ENCODE assay signal across 8 cellular contexts in the genomic region with DNA sequence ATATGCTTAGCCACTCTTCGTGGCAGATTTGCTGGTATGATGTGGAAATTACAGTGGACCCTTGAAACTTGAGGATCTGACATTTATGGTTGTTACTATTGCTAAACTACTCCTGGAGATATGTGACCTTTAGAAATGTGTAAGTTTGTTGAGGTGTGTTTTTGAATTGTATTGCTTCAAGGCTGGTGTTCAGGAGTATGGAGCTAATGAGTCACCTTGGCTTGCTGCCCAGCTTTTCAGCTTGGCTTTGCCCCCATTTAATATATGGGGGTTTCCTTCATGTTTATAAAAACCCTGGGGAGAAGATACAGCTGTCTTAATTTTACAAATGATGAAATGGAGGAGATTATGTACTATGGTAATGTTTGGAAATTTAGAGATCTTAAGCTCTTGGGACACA. TPM values are rescaled to one million over a fixed set of nuclear protein-coding genes. Genes with fewer than 3 reads are reported as not detected.
DNase-seq lines count a peak whose midpoint lies in the region; ATAC-seq lines count a peak whose summit lies in the region.

No MANE protein-coding gene starts in this region.

- no peak overlapping the region for H3K4me3 Mint-ChIP-seq in activated CD4-positive, alpha-beta memory T cell treated with anti-CD3 and anti-CD28 coated beads for 36 hours
- H3K4me3 Mint-ChIP-seq in activated CD4-positive, alpha-beta memory T cell treated with anti-CD3 and anti-CD28 coated beads, Interleukin-2, amount 10 ng/mL, durations not matched to agents 7 days and 5 days, result no peak overlapping the region

- POLR2A ChIA-PET in activated CD4-positive, alpha-beta memory T cell treated with anti-CD3 and anti-CD28 coated beads for 36 hours (lab: Charles Lee), result interaction anchor here (1.0 to 4.1 kb wide), 2 partner anchors 11 to 565 kb away, joined by 3 to 24 read pairs; a partner anchor contains a TSS
- POLR2A ChIA-PET in activated CD4-positive, alpha-beta memory T cell treated with anti-CD3 and anti-CD28 coated beads, Interleukin-2, amount 10 ng/mL, durations not matched to agents 7 days and 5 days (lab: Charles Lee), result interaction anchor here (3.7 kb wide), 1 partner anchor 11 kb away, joined by 30 read pairs; a partner anchor contains a TSS

- no peak for ATAC-seq in GM19035 (IDR thresholded peaks at IDR 0.05; ENCODE audit: unreplicated experiment)

- H3K4me1 Mint-ChIP-seq in activated CD4-positive, alpha-beta memory T cell treated with anti-CD3 and anti-CD28 coated beads for 36 hours (ENCODE audit: low read depth), result peaks cover 46% of the 10 kb centered on the region
- peaks cover 5% of the 10 kb centered on the region for H3K4me1 Mint-ChIP-seq in activated CD4-positive, alpha-beta memory T cell treated with anti-CD3 and anti-CD28 coated beads, Interleukin-2, amount 10 ng/mL, durations not matched to agents 7 days and 5 days

- DNase-seq in activated CD4-positive, alpha-beta memory T cell treated with anti-CD3 and anti-CD28 coated beads for 36 hours, result peak; percentile 82
- no peak for DNase-seq in activated CD4-positive, alpha-beta memory T cell treated with anti-CD3 and anti-CD28 coated beads, Interleukin-2, amount 10 ng/mL, durations not matched to agents 7 days and 5 days
- DNase-seq in activated CD8-positive, alpha-beta memory T cell treated with anti-CD3 and anti-CD28 coated beads, Interleukin-2, amount 50 U/mL, for 4 hours, result peak; percentile 88
- DNase-seq in glomerular endothelial cell (ENCODE audit: extremely low read depth, low read depth, low spot score), result peak; percentile 62
- DNase-seq in stimulated activated CD4-positive, alpha-beta T cell treated with anti-CD3 and anti-CD28 coated beads, TNF-alpha, amount 100 ng/mL, for 24 hours (ENCODE audit: low read depth in 3 of 3), result peak; percentile 41 to 64 (median 49)
- no peak for DNase-seq in AG08395 (ENCODE audit: low spot score)
- no peak for DNase-seq in midbrain (lab: John Stamatoyannopoulos, UW)

- no peaks in the 10 kb centered on the region for H3K9me3 Mint-ChIP-seq in activated CD4-positive, alpha-beta memory T cell treated with anti-CD3 and anti-CD28 coated beads for 36 hours
- H3K9me3 Mint-ChIP-seq in activated CD4-positive, alpha-beta memory T cell treated with anti-CD3 and anti-CD28 coated beads, Interleukin-2, amount 10 ng/mL, durations not matched to agents 7 days and 5 days, result no peaks in the 10 kb centered on the region

- H3K36me3 Mint-ChIP-seq in activated CD4-positive, alpha-beta memory T cell treated with anti-CD3 and anti-CD28 coated beads for 36 hours, result peaks cover 18% of the 10 kb centered on the region
- H3K36me3 Mint-ChIP-seq in activated CD4-positive, alpha-beta memory T cell treated with anti-CD3 and anti-CD28 coated beads, Interleukin-2, amount 10 ng/mL, durations not matched to agents 7 days and 5 days (ENCODE audit: low read depth), result peaks cover 22% of the 10 kb centered on the region

- H3K27ac Mint-ChIP-seq in activated CD4-positive, alpha-beta memory T cell treated with anti-CD3 and anti-CD28 coated beads for 36 hours, result peak overlapping the region; percentile 85
- H3K27ac Mint-ChIP-seq in activated CD4-positive, alpha-beta memory T cell treated with anti-CD3 and anti-CD28 coated beads, Interleukin-2, amount 10 ng/mL, durations not matched to agents 7 days and 5 days, result no peak overlapping the region

- H3K27me3 Mint-ChIP-seq in activated CD4-positive, alpha-beta memory T cell treated with anti-CD3 and anti-CD28 coated beads for 36 hours, result no peaks in the 10 kb centered on the region
- H3K27me3 Mint-ChIP-seq in activated CD4-positive, alpha-beta memory T cell treated with anti-CD3 and anti-CD28 coated beads, Interleukin-2, amount 10 ng/mL, durations not matched to agents 7 days and 5 days, result no peaks in the 10 kb centered on the region

- CTCF ChIA-PET in activated CD4-positive, alpha-beta memory T cell treated with anti-CD3 and anti-CD28 coated beads for 36 hours (lab: Charles Lee), result interaction anchor here (1.2 to 1.6 kb wide), 4 partner anchors 12 to 515 kb away, joined by 3 to 6 read pairs (median 4); a partner anchor contains a TSS
- CTCF ChIA-PET in activated CD4-positive, alpha-beta memory T cell treated with anti-CD3 and anti-CD28 coated beads, Interleukin-2, amount 10 ng/mL, durations not matched to agents 7 days and 5 days (lab: Charles Lee), result interaction anchor here (1.1 to 1.5 kb wide), 3 partner anchors 10 to 14 kb away, joined by 3 to 5 read pairs (median 3); no protein-coding TSS in a partner anchor

- intact Hi-C loops in activated CD4-positive, alpha-beta memory T cell treated with anti-CD3 and anti-CD28 coated beads for 36 hours (cut with micrococcal nuclease), result loop anchor here (1.0 kb wide), 2 partner anchors 8 to 12 kb away; no protein-coding TSS in a partner anchor

RNA-seq across cellular contexts. Expression of a gene that starts 11.6 kb away (rescaled TPM):
- total RNA-seq in activated CD4-positive, alpha-beta memory T cell treated with anti-CD3 and anti-CD28 coated beads for 36 hours, result 10 to 100 TPM; 24.3 to 26.7 TPM
- 10 to 100 TPM; 44.0 to 45.5 TPM for total RNA-seq in activated CD4-positive, alpha-beta memory T cell treated with anti-CD3 and anti-CD28 coated beads, Interleukin-2, amount 10 ng/mL, durations not matched to agents 7 days and 5 days
- 74.7 and 83.0 TPM in 2 replicates for total RNA-seq in glomerular endothelial cell

Comparison
In these comparisons a context has a peak if more than half of its experiments do, and no peak if none do; other contexts are left out.
1. DNase-seq: peak in activated CD4-positive, alpha-beta memory T cell treated with anti-CD3 and anti-CD28 coated beads for 36 hours (single experiment), activated CD8-positive, alpha-beta memory T cell treated with anti-CD3 and anti-CD28 coated beads, Interleukin-2, amount 50 U/mL, for 4 hours (single experiment), glomerular endothelial cell (single experiment) and stimulated activated CD4-positive, alpha-beta T cell treated with anti-CD3 and anti-CD28 coated beads, TNF-alpha, amount 100 ng/mL, for 24 hours (3 of 3); none in activated CD4-positive, alpha-beta memory T cell treated with anti-CD3 and anti-CD28 coated beads, Interleukin-2, amount 10 ng/mL, durations not matched to agents 7 days and 5 days (single experiment), AG08395 (single experiment) and midbrain (single experiment).